In the genomic region with DNA sequence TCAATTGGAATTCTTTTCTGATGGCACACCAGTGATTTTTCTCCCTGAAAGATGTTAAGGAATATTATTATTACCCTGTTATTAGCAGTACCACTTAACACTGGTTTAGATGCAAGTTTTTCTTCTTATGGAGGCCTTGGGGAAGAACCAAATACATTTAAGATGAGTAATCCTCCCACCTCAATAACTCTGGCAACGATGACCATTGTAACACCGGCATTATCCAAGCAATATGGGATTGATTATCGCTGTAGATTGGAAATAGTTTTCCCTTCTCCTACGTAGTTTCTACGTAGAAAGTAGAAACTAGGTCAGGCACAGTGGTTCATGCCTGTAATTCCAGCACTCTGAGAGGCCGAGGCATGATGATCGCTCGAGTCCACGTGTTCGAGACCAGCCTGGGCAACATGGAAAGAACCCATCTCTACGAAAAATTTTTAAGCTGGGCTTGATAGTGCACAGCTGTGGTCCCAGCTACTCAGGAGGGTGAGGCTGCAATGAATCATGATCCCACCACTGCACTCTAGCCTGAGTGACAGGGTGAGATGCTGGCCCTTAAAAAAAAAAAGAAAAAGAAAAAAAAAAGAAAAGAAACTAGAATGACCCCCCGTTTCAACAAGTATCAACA, we compare ENCODE assay signal across 1 cellular context.
TF ChIP-seq lines count a peak whose summit lies in the region.

No MANE protein-coding gene starts in this region.

TF ChIP-seq in GM12878, 131 proteins besides CTCF, POLR2A, EP300 and RAD21 (continued from another document):
- TF ChIP-seq, protein P1, sequence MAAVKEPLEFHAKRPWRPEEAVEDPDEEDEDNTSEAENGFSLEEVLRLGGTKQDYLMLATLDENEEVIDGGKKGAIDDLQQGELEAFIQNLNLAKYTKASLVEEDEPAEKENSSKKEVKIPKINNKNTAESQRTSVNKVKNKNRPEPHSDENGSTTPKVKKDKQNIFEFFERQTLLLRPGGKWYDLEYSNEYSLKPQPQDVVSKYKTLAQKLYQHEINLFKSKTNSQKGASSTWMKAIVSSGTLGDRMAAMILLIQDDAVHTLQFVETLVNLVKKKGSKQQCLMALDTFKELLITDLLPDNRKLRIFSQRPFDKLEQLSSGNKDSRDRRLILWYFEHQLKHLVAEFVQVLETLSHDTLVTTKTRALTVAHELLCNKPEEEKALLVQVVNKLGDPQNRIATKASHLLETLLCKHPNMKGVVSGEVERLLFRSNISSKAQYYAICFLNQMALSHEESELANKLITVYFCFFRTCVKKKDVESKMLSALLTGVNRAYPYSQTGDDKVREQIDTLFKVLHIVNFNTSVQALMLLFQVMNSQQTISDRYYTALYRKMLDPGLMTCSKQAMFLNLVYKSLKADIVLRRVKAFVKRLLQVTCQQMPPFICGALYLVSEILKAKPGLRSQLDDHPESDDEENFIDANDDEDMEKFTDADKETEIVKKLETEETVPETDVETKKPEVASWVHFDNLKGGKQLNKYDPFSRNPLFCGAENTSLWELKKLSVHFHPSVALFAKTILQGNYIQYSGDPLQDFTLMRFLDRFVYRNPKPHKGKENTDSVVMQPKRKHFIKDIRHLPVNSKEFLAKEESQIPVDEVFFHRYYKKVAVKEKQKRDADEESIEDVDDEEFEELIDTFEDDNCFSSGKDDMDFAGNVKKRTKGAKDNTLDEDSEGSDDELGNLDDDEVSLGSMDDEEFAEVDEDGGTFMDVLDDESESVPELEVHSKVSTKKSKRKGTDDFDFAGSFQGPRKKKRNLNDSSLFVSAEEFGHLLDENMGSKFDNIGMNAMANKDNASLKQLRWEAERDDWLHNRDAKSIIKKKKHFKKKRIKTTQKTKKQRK (IDR thresholded peaks at IDR 0.05; ENCODE audit: low read depth, low read length): no peak
